ENCODE assay signal across 22 cellular contexts in genomic region chrX:85569691-85570090, GRCh38.
DNase-seq lines count a peak whose midpoint lies in the region; ATAC-seq and TF ChIP-seq lines count a peak whose summit lies in the region.
"Had no signal": no experiment of that assay in that cellular context is flagged by ENCODE, and none has a peak within 500 bp of the region (broad histone marks: within the 10 kb centered on the region; RNA-seq: fewer than 3 reads in every experiment).

No MANE protein-coding gene starts in this region.

- H3K27ac Mint-ChIP-seq in neural progenitor cell, result peak overlapping the region; percentile 21
- H3K27ac Mint-ChIP-seq: activated CD8-positive, alpha-beta memory T cell treated with anti-CD3 and anti-CD28 coated beads, Interleukin-2, amount 10 ng/mL, durations not matched to agents 7 days and 5 days; activated naive CD4-positive, alpha-beta T cell treated with anti-CD3 and anti-CD28 coated beads, Interleukin-2, amount 10 ng/mL, durations not matched to agents 7 days and 5 days; IgD-negative memory B cell; memory B cell; stimulated activated naive B cell treated with anti-CD40 and anti-IgM and Interleukin-4, amounts not matched to agents 10 μg/mL and 1 μg/mL and 100 μg/mL, for 72 hours had no signal

- ATAC-seq in heart right ventricle, result no peak
- no peak for ATAC-seq in GM18870 (IDR thresholded peaks at IDR 0.05; ENCODE audit: unreplicated experiment)
- ATAC-seq: activated CD8-positive, alpha-beta memory T cell treated with anti-CD3 and anti-CD28 coated beads, Interleukin-2, amount 10 ng/mL, durations not matched to agents 7 days and 5 days; HCT116; right lobe of liver; Right ventricle myocardium inferior; stimulated activated naive B cell treated with anti-CD40 and anti-IgM and Interleukin-4, amounts not matched to agents 10 μg/mL and 1 μg/mL and 100 μg/mL, for 72 hours had no signal

- no peaks in the 10 kb centered on the region for H3K27me3 Mint-ChIP-seq in neural progenitor cell (ENCODE audit: insufficient read depth, low read depth)
- H3K27me3 Mint-ChIP-seq: activated CD8-positive, alpha-beta memory T cell treated with anti-CD3 and anti-CD28 coated beads, Interleukin-2, amount 10 ng/mL, durations not matched to agents 7 days and 5 days; activated naive CD4-positive, alpha-beta T cell treated with anti-CD3 and anti-CD28 coated beads, Interleukin-2, amount 10 ng/mL, durations not matched to agents 7 days and 5 days; IgD-negative memory B cell; memory B cell; stimulated activated naive B cell treated with anti-CD40 and anti-IgM and Interleukin-4, amounts not matched to agents 10 μg/mL and 1 μg/mL and 100 μg/mL, for 72 hours had no signal

- H3K27me3 ChIP-seq in neural progenitor cell, result no peaks in the 10 kb centered on the region
- H3K27me3 ChIP-seq in heart right ventricle, result peaks cover 0 to 7% (median 0%) of the 10 kb centered on the region in 7 donors
- H3K27me3 ChIP-seq: neutrophil, right lobe of liver, upper lobe of left lung had no signal

- no peaks in the 10 kb centered on the region for H3K36me3 ChIP-seq in neural progenitor cell
- H3K36me3 ChIP-seq in heart right ventricle, result no peaks in the 10 kb centered on the region
- H3K36me3 ChIP-seq: neutrophil, right lobe of liver, upper lobe of left lung had no signal

- H3K4me3 Mint-ChIP-seq in neural progenitor cell, result no peak overlapping the region
- H3K4me3 Mint-ChIP-seq: activated CD8-positive, alpha-beta memory T cell treated with anti-CD3 and anti-CD28 coated beads, Interleukin-2, amount 10 ng/mL, durations not matched to agents 7 days and 5 days; activated naive CD4-positive, alpha-beta T cell treated with anti-CD3 and anti-CD28 coated beads, Interleukin-2, amount 10 ng/mL, durations not matched to agents 7 days and 5 days; memory B cell; stimulated activated naive B cell treated with anti-CD40 and anti-IgM and Interleukin-4, amounts not matched to agents 10 μg/mL and 1 μg/mL and 100 μg/mL, for 72 hours had no signal

- peaks cover 8% of the 10 kb centered on the region for H3K9me3 Mint-ChIP-seq in neural progenitor cell
- H3K9me3 Mint-ChIP-seq: activated naive CD4-positive, alpha-beta T cell treated with anti-CD3 and anti-CD28 coated beads, Interleukin-2, amount 10 ng/mL, durations not matched to agents 7 days and 5 days; memory B cell had no signal

- no peak overlapping the region for H3K9ac ChIP-seq in neural progenitor cell

- no peaks in the 10 kb centered on the region for H4K20me1 ChIP-seq in neural progenitor cell (ENCODE audit: low read depth)

- H3K4me3 ChIP-seq in neural progenitor cell, result no peak overlapping the region
- no peak overlapping the region for H3K4me3 ChIP-seq in heart right ventricle
- H3K4me3 ChIP-seq in coronary artery, result no peak overlapping the region
- H3K4me3 ChIP-seq: PC-9, right lobe of liver, upper lobe of left lung had no signal

- H3K36me3 Mint-ChIP-seq in neural progenitor cell, result no peaks in the 10 kb centered on the region
- H3K36me3 Mint-ChIP-seq: activated CD8-positive, alpha-beta memory T cell treated with anti-CD3 and anti-CD28 coated beads, Interleukin-2, amount 10 ng/mL, durations not matched to agents 7 days and 5 days; activated naive CD4-positive, alpha-beta T cell treated with anti-CD3 and anti-CD28 coated beads, Interleukin-2, amount 10 ng/mL, durations not matched to agents 7 days and 5 days; memory B cell; stimulated activated naive B cell treated with anti-CD40 and anti-IgM and Interleukin-4, amounts not matched to agents 10 μg/mL and 1 μg/mL and 100 μg/mL, for 72 hours had no signal

- H3K79me2 ChIP-seq in neural progenitor cell (ENCODE audit: low read depth), result no peaks in the 10 kb centered on the region

- intact Hi-C loops in heart right ventricle (cut with DNase I), result no loop called here

- no peak overlapping the region for H2AFZ ChIP-seq in neural progenitor cell (replicated peaks)
- H2AFZ ChIP-seq: PC-9 had no signal

- no peaks in the 10 kb centered on the region for H3F3A ChIP-seq in neural progenitor cell (ENCODE audit: low read depth)

- no peak overlapping the region for H3K4me2 ChIP-seq in neural progenitor cell
- H3K4me2 ChIP-seq: PC-9 had no signal

- H3K4me1 ChIP-seq in neural progenitor cell, result no peaks in the 10 kb centered on the region
- no peaks in the 10 kb centered on the region for H3K4me1 ChIP-seq in heart right ventricle
- H3K4me1 ChIP-seq: right lobe of liver, upper lobe of left lung had no signal

- no peaks in the 10 kb centered on the region for H3K9me3 ChIP-seq in neural progenitor cell (ENCODE audit: low read depth)
- H3K9me3 ChIP-seq in heart right ventricle, result no peaks in the 10 kb centered on the region
- H3K9me3 ChIP-seq: neutrophil, right lobe of liver, upper lobe of left lung had no signal

- DNase-seq in NCI-H1048 (lab: John Stamatoyannopoulos, UW), result peak; percentile 24
- peak; percentile 55 for DNase-seq in NCI-H146 treated with DMSO at 0.1 percent for 48 hours (lab: John Stamatoyannopoulos, UW; ENCODE audit: unreplicated experiment)
- peak; percentile 40 for DNase-seq in NCI-H69 (lab: John Stamatoyannopoulos, UW)
- no peak for DNase-seq in neural progenitor cell (ENCODE audit: low spot score)
- DNase-seq in heart right ventricle, result no peak
- DNase-seq in coronary artery (ENCODE audit: low spot score), result no peak
- DNase-seq: activated CD4-positive, alpha-beta T cell treated with anti-CD3 and anti-CD28 coated beads, Interleukin-2, amount 50 U/mL, for 1 hour; activated CD8-positive, alpha-beta memory T cell treated with anti-CD3 and anti-CD28 coated beads, Interleukin-2, amount 10 ng/mL, durations not matched to agents 7 days and 5 days; activated naive CD4-positive, alpha-beta T cell treated with anti-CD3 and anti-CD28 coated beads, Interleukin-2, amount 10 ng/mL, durations not matched to agents 7 days and 5 days; PC-9; right lobe of liver; stimulated activated CD4-positive, alpha-beta T cell treated with anti-CD3 and anti-CD28 coated beads, Interleukin-12 subunit alpha, Interleukin-12 subunit beta, amount 100 ng/mL, for 4 hours; stimulated activated CD4-positive, alpha-beta T cell treated with anti-CD3 and anti-CD28 coated beads, Interleukin-4, amount 100 ng/mL, for 4 hours; stimulated activated naive B cell treated with anti-CD40 and anti-IgM and Interleukin-4, amounts not matched to agents 10 μg/mL and 1 μg/mL and 100 μg/mL, for 72 hours; upper lobe of left lung had no signal

- peaks cover 18% of the 10 kb centered on the region for H3K4me1 Mint-ChIP-seq in neural progenitor cell
- H3K4me1 Mint-ChIP-seq: activated CD8-positive, alpha-beta memory T cell treated with anti-CD3 and anti-CD28 coated beads, Interleukin-2, amount 10 ng/mL, durations not matched to agents 7 days and 5 days; stimulated activated naive B cell treated with anti-CD40 and anti-IgM and Interleukin-4, amounts not matched to agents 10 μg/mL and 1 μg/mL and 100 μg/mL, for 72 hours had no signal

- 51 to 54% methylated on average over 4 of the region's 4 CpGs for WGBS in heart right ventricle, 2 donors

- TF ChIP-seq CTCF in neural progenitor cell (IDR thresholded peaks at IDR 0.05), result no peak
- TF ChIP-seq CTCF in heart right ventricle (IDR thresholded peaks at IDR 0.05), result no peak
- no peak for TF ChIP-seq CTCF in coronary artery (IDR thresholded peaks at IDR 0.05)

- H3K27ac ChIP-seq in neural progenitor cell (no peak overlapping the region), heart right ventricle (no peak overlapping the region), coronary artery (no peak overlapping the region)
- H3K27ac ChIP-seq: C4-2B, neutrophil, PC-9, right lobe of liver, upper lobe of left lung had no signal

Comparison
In these comparisons a context has a peak if more than half of its experiments do, and no peak if none do; other contexts are left out.
1. DNase-seq: peak in NCI-H1048 (single experiment), NCI-H146 treated with DMSO at 0.1 percent for 48 hours (single experiment) and NCI-H69 (single experiment); none in neural progenitor cell (single experiment), heart right ventricle (0 of 2) and coronary artery (single experiment).